8 cellular contexts compared by ENCODE assay signal in genomic region chr15:99454941-99455795, GRCh38.
A peak's percentile ranks its signal among the peaks of the same experiment; 100 is the strongest.
DNase-seq lines count a peak whose midpoint lies in the region; ATAC-seq, FAIRE-seq and TF ChIP-seq lines count a peak whose summit lies in the region.

No MANE protein-coding gene starts in this region.

- FAIRE-seq in RCC 7860 (lab: Jason Lieb, UNC), result peak; percentile 78

- no peak for ATAC-seq in HG02571 (IDR thresholded peaks at IDR 0.05; ENCODE audit: unreplicated experiment)
- ATAC-seq in HG02884 (IDR thresholded peaks at IDR 0.05; ENCODE audit: unreplicated experiment), result no peak

- H3K9ac ChIP-seq in colonic mucosa (ENCODE audit: low read depth in 2 of 2, low read length in 2 of 2), result peak overlapping the region in 1 of 2 donors; percentile 29

- H3K4me3 ChIP-seq in fibroblast of mammary gland (ENCODE audit: control insufficient read depth, low read depth, low read length), result no peak overlapping the region
- H3K4me3 ChIP-seq in colonic mucosa, result no peak overlapping the region

- H3K27me3 ChIP-seq in colonic mucosa, result no peaks in the 10 kb centered on the region

- no peaks in the 10 kb centered on the region for H3K36me3 ChIP-seq in colonic mucosa

- intact Hi-C loops in colonic mucosa (cut with DNase I), result no loop called here

- DNase-seq in AG20443 (ENCODE audit: low spot score) (peak; percentile 97), RCC 7860 (ENCODE audit: low spot score) (peak; percentile 90), fibroblast of mammary gland (ENCODE audit: low read depth) (peak; percentile 93), non-pigmented ciliary epithelial cell (ENCODE audit: low read depth) (peak; percentile 86), RPMI8226 (no peak), colonic mucosa (no peak)

- H3K4me1 ChIP-seq in colonic mucosa, result no peaks in the 10 kb centered on the region

- no peak overlapping the region for H3K27ac ChIP-seq in colonic mucosa

- TF ChIP-seq CTCF in fibroblast of mammary gland (conservative IDR thresholded peaks at IDR 0.05; ENCODE audit: control insufficient read depth, insufficient read depth, low read depth, low read length) (no peak), colonic mucosa (IDR thresholded peaks at IDR 0.05) (no peak)

- H3K9me3 ChIP-seq in colonic mucosa, result no peaks in the 10 kb centered on the region

Comparison
In these comparisons a context has a peak if more than half of its experiments do, and no peak if none do; other contexts are left out.
1. DNase-seq: peak in AG20443 (single experiment), RCC 7860 (single experiment), fibroblast of mammary gland (single experiment) and non-pigmented ciliary epithelial cell (single experiment); none in RPMI8226 (single experiment) and colonic mucosa (single experiment).